14 cellular contexts compared by ENCODE assay signal in genomic region chr22:45090364-45090960, GRCh38.
DNase-seq lines count a peak whose midpoint lies in the region; TF ChIP-seq lines count a peak whose summit lies in the region.
"Had no signal": no experiment of that assay in that cellular context is flagged by ENCODE, and none has a peak within 500 bp of the region (broad histone marks: within the 10 kb centered on the region; RNA-seq: fewer than 3 reads in every experiment).

No MANE protein-coding gene starts in this region.

- intact Hi-C loops in CD14-positive monocyte (cut with micrococcal nuclease) = loop anchor here in 1 of 2 donors (10.0 kb wide), 1 partner anchor 464 kb away; no protein-coding TSS in a partner anchor

- no peaks in the 10 kb centered on the region for H3K9me3 ChIP-seq in SJSA1 (replicated peaks)
- H3K9me3 ChIP-seq: HAP-1 had no signal

- H3K4me1 Mint-ChIP-seq in progenitor cell of endocrine pancreas (ENCODE audit: low read depth) = peaks cover 15% of the 10 kb centered on the region
- no peaks in the 10 kb centered on the region for H3K4me1 Mint-ChIP-seq in CD14-positive monocyte

- H3K27ac ChIP-seq in SJSA1 = no peak overlapping the region
- H3K27ac ChIP-seq: tibial artery had no signal

- no peaks in the 10 kb centered on the region for H3K36me3 Mint-ChIP-seq in progenitor cell of endocrine pancreas (ENCODE audit: insufficient read depth)
- H3K36me3 Mint-ChIP-seq in CD14-positive monocyte = no peaks in the 10 kb centered on the region

- no peak overlapping the region for H3K4me3 ChIP-seq in H7 (ENCODE audit: insufficient read depth, low read depth, low read length)
- H3K4me3 ChIP-seq in SJSA1 = no peak overlapping the region
- H3K4me3 ChIP-seq in fibroblast of villous mesenchyme (ENCODE audit: low read depth, low read length) = no peak overlapping the region
- H3K4me3 ChIP-seq: GM12878, HAP-1, tibial artery had no signal

- H3K9me3 Mint-ChIP-seq in progenitor cell of endocrine pancreas (ENCODE audit: low read depth) (no peaks in the 10 kb centered on the region), CD14-positive monocyte (peaks cover 0 to 20% (median 7%) of the 10 kb centered on the region in 7 donors)

- H3K4me1 ChIP-seq in SJSA1 (replicated peaks) = peaks cover 12% of the 10 kb centered on the region
- H3K4me1 ChIP-seq: HAP-1, tibial artery had no signal

- no peaks in the 10 kb centered on the region for H3K27me3 ChIP-seq in H7 (ENCODE audit: control insufficient read depth, insufficient read depth, low read length)
- no peaks in the 10 kb centered on the region for H3K27me3 ChIP-seq in SJSA1 (replicated peaks)

- H3K27ac Mint-ChIP-seq in progenitor cell of endocrine pancreas (peak overlapping the region; percentile 93), CD14-positive monocyte (no peak overlapping the region)

- H3K27me3 Mint-ChIP-seq in progenitor cell of endocrine pancreas = peaks cover 59% of the 10 kb centered on the region
- H3K27me3 Mint-ChIP-seq in CD14-positive monocyte (ENCODE audit: low read depth in 3 of 3) = peaks cover 15 to 38% (median 15%) of the 10 kb centered on the region in 3 donors

- peak; percentile 13 for TF ChIP-seq CTCF in fibroblast of villous mesenchyme (IDR thresholded peaks at IDR 0.05; ENCODE audit: insufficient read depth, low read depth, low read length)
- peak; percentile 30 for TF ChIP-seq CTCF in progenitor cell of endocrine pancreas (IDR thresholded peaks at IDR 0.05; ENCODE audit: unreplicated experiment)
- TF ChIP-seq CTCF in CD14-positive monocyte (IDR thresholded peaks at IDR 0.05) = no peak

- DNase-seq in H7 (peak; percentile 69), SJSA1 (ENCODE audit: low read depth in 1 of 2, low spot score in 2 of 2) (peak; percentile 71 to 77), fibroblast of villous mesenchyme (ENCODE audit: low read depth) (peak; percentile 67), progenitor cell of endocrine pancreas (ENCODE audit: low spot score, unreplicated experiment) (peak; percentile 47), NCI-H128 (lab: John Stamatoyannopoulos, UW; ENCODE audit: unreplicated experiment) (no peak), Ammon's horn (ENCODE audit: low spot score) (no peak), CD14-positive monocyte (ENCODE audit: low spot score) (no peak), NCI-H2029 (lab: John Stamatoyannopoulos, UW) (no peak)
- DNase-seq: activated CD8-positive, alpha-beta memory T cell treated with anti-CD3 and anti-CD28 coated beads, Interleukin-2, amount 50 U/mL, for 4 hours; NCI-H526 treated with DMSO at 0.1 percent for 48 hours; Right ventricle myocardium superior; tibial artery had no signal

- H3K4me3 Mint-ChIP-seq in progenitor cell of endocrine pancreas (ENCODE audit: low read depth) (peak overlapping the region; percentile 42), CD14-positive monocyte (no peak overlapping the region)

- H3K36me3 ChIP-seq in H7 (replicated peaks; ENCODE audit: control insufficient read depth, insufficient read depth, low read length) (no peaks in the 10 kb centered on the region), SJSA1 (no peaks in the 10 kb centered on the region)
- H3K36me3 ChIP-seq: HAP-1, tibial artery had no signal

Comparison
In these comparisons a context has a peak if more than half of its experiments do, and no peak if none do; other contexts are left out.
1. DNase-seq: peak in H7 (single experiment), SJSA1 (2 of 2), fibroblast of villous mesenchyme (single experiment) and progenitor cell of endocrine pancreas (single experiment); none in NCI-H128 (single experiment), Ammon's horn (single experiment), CD14-positive monocyte (single experiment) and NCI-H2029 (single experiment).